8 cellular contexts compared by ENCODE assay signal in the genomic region with DNA sequence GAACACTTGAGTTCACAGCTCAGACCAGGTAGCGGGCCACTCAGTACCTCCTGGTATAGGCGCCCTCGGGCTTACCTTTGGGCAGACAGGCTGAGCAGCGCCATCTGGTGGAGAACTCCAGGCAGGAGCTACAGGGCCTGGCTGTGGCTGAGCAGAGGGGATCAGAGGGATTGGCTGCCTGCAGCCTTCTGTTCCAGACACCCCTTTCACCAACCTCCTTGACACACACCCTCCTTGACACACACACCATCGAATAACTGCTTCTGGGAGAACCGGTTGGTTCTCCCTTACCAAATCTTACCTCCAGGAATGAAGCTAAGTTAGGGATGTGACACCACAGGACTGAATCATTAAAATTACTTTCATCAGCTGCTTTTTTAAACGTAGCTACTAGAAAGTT. TPM values are rescaled to one million over a fixed set of nuclear protein-coding genes. Genes with fewer than 3 reads are reported as not detected.
DNase-seq lines count a peak whose midpoint lies in the region; ATAC-seq and TF ChIP-seq lines count a peak whose summit lies in the region.

No MANE protein-coding gene starts in this region.

- TF ChIP-seq POLR2A in lower leg skin (IDR thresholded peaks at IDR 0.05) = no peak

- 6 to 10% methylated on average over 7 of the region's 7 CpGs for WGBS in lower leg skin, 2 donors

- peak; percentile 41 for DNase-seq in COLO829 (ENCODE audit: low spot score)
- peak; percentile 44 for DNase-seq in NCI-H748 treated with DMSO at 0.1 percent for 48 hours (lab: John Stamatoyannopoulos, UW)
- peak; percentile 82 to 84 for DNase-seq in activated CD4-positive, alpha-beta T cell treated with anti-CD3 and anti-CD28 coated beads, Interleukin-2, amount 50 U/mL, for 4 hours
- peak; percentile 86 for DNase-seq in dermis blood vessel endothelial cell
- peak; percentile 64 to 92 for DNase-seq in lower leg skin (ENCODE audit: low spot score in 2 of 2)
- peak; percentile 71 to 85 (median 81) for DNase-seq in stimulated activated CD4-positive, alpha-beta T cell treated with anti-CD3 and anti-CD28 coated beads, TNF-alpha, amount 100 ng/mL, for 48 hours (ENCODE audit: low read depth in 3 of 3)

- intact Hi-C loops in lower leg skin (cut with DNase I; ENCODE audit: low total_unique reads) = loop anchor here (10.0 kb wide), 1 partner anchor 92 kb away; no protein-coding TSS in a partner anchor

- no peak overlapping the region for H3K4me3 ChIP-seq in lower leg skin (ENCODE audit: low read depth, poor library complexity, severe bottlenecking)

- peak; percentile 79 for ATAC-seq in HG03442 (IDR thresholded peaks at IDR 0.05; ENCODE audit: unreplicated experiment)
- ATAC-seq in GM21381 (IDR thresholded peaks at IDR 0.05; ENCODE audit: unreplicated experiment) = no peak

- no peak for TF ChIP-seq CTCF in lower leg skin (IDR thresholded peaks at IDR 0.05)

RNA-seq across cellular contexts. Expression of gene LIN28A, which starts 6.5 kb away (rescaled TPM):
- total RNA-seq in dermis blood vessel endothelial cell (not detected in 2 replicates), lower leg skin (not detected)

RNA-seq across cellular contexts. Expression of gene DHDDS, which starts 15.0 kb away (rescaled TPM):
- total RNA-seq in dermis blood vessel endothelial cell = 44.9 and 64.5 TPM in 2 replicates
- total RNA-seq in lower leg skin = 10 to 100 TPM; 23.9 to 47.2 (median 39.9) TPM

RNA-seq across cellular contexts. Expression of gene ZNF683, which starts 44.6 kb away (rescaled TPM):
- total RNA-seq in dermis blood vessel endothelial cell (not detected in 2 replicates), lower leg skin (not detected)

RNA-seq across cellular contexts. Expression of gene HMGN2, which starts 55.1 kb away (rescaled TPM):
- total RNA-seq in dermis blood vessel endothelial cell (99.9 and 301 TPM in 2 replicates), lower leg skin (100 to 1,000 TPM; 128 to 224 (median 167) TPM)
